In the genomic region with DNA sequence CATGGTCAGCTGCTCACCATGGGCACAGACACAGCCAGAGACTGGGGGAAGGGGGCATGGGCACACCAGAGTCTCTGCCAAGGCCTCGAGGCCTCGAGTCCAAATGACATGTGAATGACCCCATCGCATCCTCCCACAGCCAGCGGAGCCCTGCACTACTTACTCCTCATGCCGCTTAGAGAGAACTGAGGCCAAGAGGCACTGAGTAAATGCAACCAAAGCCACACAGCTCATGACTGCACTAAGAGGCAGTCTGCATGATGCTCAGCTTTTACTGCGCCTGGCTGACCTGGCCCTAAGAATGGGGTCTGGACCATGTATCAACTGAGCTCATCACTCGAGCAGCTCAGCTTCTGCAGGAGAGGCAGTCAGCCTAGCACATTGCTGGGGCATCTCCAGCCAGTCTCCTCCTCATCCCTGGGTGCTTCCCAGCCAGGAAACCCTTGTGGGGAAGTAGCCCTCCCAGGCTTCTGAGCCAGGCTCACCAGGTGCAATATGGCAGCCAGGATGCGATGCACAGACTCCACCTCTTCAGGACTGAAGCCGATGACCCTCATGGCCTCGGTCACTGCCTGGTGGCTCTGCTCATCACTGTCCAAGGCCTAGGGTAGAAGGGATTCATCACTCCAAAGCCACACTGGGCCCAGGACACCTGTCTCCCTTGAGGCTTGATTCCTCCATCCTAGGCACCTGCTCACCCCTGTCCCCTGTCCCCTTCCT, we compare ENCODE assay signal across 24 cellular contexts. TPM values are rescaled to one million over a fixed set of nuclear protein-coding genes. Genes with fewer than 3 reads are reported as not detected.
DNase-seq lines count a peak whose midpoint lies in the region; ATAC-seq and TF ChIP-seq lines count a peak whose summit lies in the region.
"Had no signal": no experiment of that assay in that cellular context is flagged by ENCODE, and none has a peak within 500 bp of the region (broad histone marks: within the 10 kb centered on the region; RNA-seq: fewer than 3 reads in every experiment).

No MANE protein-coding gene starts in this region.

- in situ Hi-C loops in GM18951 (cut with MboI; ENCODE audit: low sequenced_read_pairs, unreplicated experiment): no loop called here

- peaks cover 0 to 38% (median 13%) of the 10 kb centered on the region in 6 donors for H3K4me1 ChIP-seq in spleen
- H3K4me1 ChIP-seq: gastrocnemius medialis had no signal

- no peak overlapping the region for H3K4me3 ChIP-seq in spleen
- H3K4me3 ChIP-seq: gastrocnemius medialis had no signal

- no peaks in the 10 kb centered on the region for H3K9me3 Mint-ChIP-seq in activated CD4-positive, alpha-beta T cell treated with anti-CD3 and anti-CD28 coated beads, Interleukin-2, amount 10 ng/mL, durations not matched to agents 24 days and 14 days
- H3K9me3 Mint-ChIP-seq in chondrocyte (ENCODE audit: low read depth): no peaks in the 10 kb centered on the region
- H3K9me3 Mint-ChIP-seq: activated B cell treated with CpG ODN at 0.5 μM for 24 hours; activated naive CD8-positive, alpha-beta T cell treated with anti-CD3 and anti-CD28 coated beads, Interleukin-2, amount 10 ng/mL, durations not matched to agents 7 days and 5 days; mesothelial cell of epicardium had no signal

- H3K27ac Mint-ChIP-seq in activated CD4-positive, alpha-beta T cell treated with anti-CD3 and anti-CD28 coated beads, Interleukin-2, amount 10 ng/mL, durations not matched to agents 24 days and 14 days: peak overlapping the region; percentile 82
- H3K27ac Mint-ChIP-seq in chondrocyte (ENCODE audit: unreplicated experiment): no peak overlapping the region
- H3K27ac Mint-ChIP-seq: mesothelial cell of epicardium had no signal

- H3K36me3 Mint-ChIP-seq in activated CD4-positive, alpha-beta T cell treated with anti-CD3 and anti-CD28 coated beads, Interleukin-2, amount 10 ng/mL, durations not matched to agents 24 days and 14 days (ENCODE audit: low read depth): peaks cover 69% of the 10 kb centered on the region
- no peaks in the 10 kb centered on the region for H3K36me3 Mint-ChIP-seq in chondrocyte (ENCODE audit: low read depth)
- H3K36me3 Mint-ChIP-seq: mesothelial cell of epicardium had no signal

- H3K9me3 ChIP-seq in spleen: no peaks in the 10 kb centered on the region
- H3K9me3 ChIP-seq: gastrocnemius medialis had no signal

- H3K36me3 ChIP-seq in spleen: peaks cover 0 to 100% (median 64%) of the 10 kb centered on the region in 6 donors
- H3K36me3 ChIP-seq: gastrocnemius medialis had no signal

- DNase-seq in activated CD4-positive, alpha-beta T cell treated with anti-CD3 and anti-CD28 coated beads, Interleukin-2, amount 10 ng/mL, durations not matched to agents 24 days and 14 days: no peak
- DNase-seq in activated CD4-positive, alpha-beta T cell treated with anti-CD3 and anti-CD28 coated beads for 4 hours: no peak
- peak; percentile 65 for DNase-seq in chondrocyte (ENCODE audit: low spot score)
- peak; percentile 70 for DNase-seq in spleen
- no peak for DNase-seq in 8988T
- DNase-seq: activated B cell treated with CpG ODN at 0.5 μM for 24 hours; activated naive CD8-positive, alpha-beta T cell treated with anti-CD3 and anti-CD28 coated beads, Interleukin-2, amount 10 ng/mL, durations not matched to agents 7 days and 5 days; activated T-cell treated with anti-CD3 and anti-CD28 coated beads, Interleukin-2, amount 50 U/mL, for 1 hour; dermis blood vessel endothelial cell; DMS79 treated with DMSO at 0.1 percent for 48 hours; erythroblast; gastrocnemius medialis; left colon; NCI-H1930; NCI-H446; Right ventricle myocardium superior; stimulated activated naive CD4-positive, alpha-beta T cell treated with Interleukin-2 at 50 U/mL for 16 hours; trophoblast cell had no signal

- H3K4me3 Mint-ChIP-seq in activated CD4-positive, alpha-beta T cell treated with anti-CD3 and anti-CD28 coated beads, Interleukin-2, amount 10 ng/mL, durations not matched to agents 24 days and 14 days: no peak overlapping the region
- H3K4me3 Mint-ChIP-seq in chondrocyte (ENCODE audit: unreplicated experiment): no peak overlapping the region
- H3K4me3 Mint-ChIP-seq: activated B cell treated with CpG ODN at 0.5 μM for 24 hours; activated naive CD8-positive, alpha-beta T cell treated with anti-CD3 and anti-CD28 coated beads, Interleukin-2, amount 10 ng/mL, durations not matched to agents 7 days and 5 days; mesothelial cell of epicardium had no signal

- H3K27me3 ChIP-seq in spleen (replicated peaks in 1 of 7): no peaks in the 10 kb centered on the region
- H3K27me3 ChIP-seq: gastrocnemius medialis had no signal

- TF ChIP-seq CTCF in chondrocyte (IDR thresholded peaks at IDR 0.05): no peak
- TF ChIP-seq CTCF in spleen (IDR thresholded peaks at IDR 0.05 in 8 of 11, conservative IDR thresholded peaks at IDR 0.05 in 3 of 11): no peak

- 88 to 94% (median 89%) methylated on average over 5 to 10 of the region's 10 CpGs for WGBS in spleen, 5 donors

- peak overlapping the region in 1 of 8 donors; percentile 21 for H3K27ac ChIP-seq in spleen
- H3K27ac ChIP-seq: gastrocnemius medialis had no signal

- peaks cover 27% of the 10 kb centered on the region for H3K4me1 Mint-ChIP-seq in activated CD4-positive, alpha-beta T cell treated with anti-CD3 and anti-CD28 coated beads, Interleukin-2, amount 10 ng/mL, durations not matched to agents 24 days and 14 days
- H3K4me1 Mint-ChIP-seq in chondrocyte (ENCODE audit: low read depth): no peaks in the 10 kb centered on the region
- H3K4me1 Mint-ChIP-seq: mesothelial cell of epicardium had no signal

- H3K27me3 Mint-ChIP-seq in activated CD4-positive, alpha-beta T cell treated with anti-CD3 and anti-CD28 coated beads, Interleukin-2, amount 10 ng/mL, durations not matched to agents 24 days and 14 days: no peaks in the 10 kb centered on the region
- peaks cover 2% of the 10 kb centered on the region for H3K27me3 Mint-ChIP-seq in chondrocyte (ENCODE audit: low read depth)
- H3K27me3 Mint-ChIP-seq: activated B cell treated with CpG ODN at 0.5 μM for 24 hours; activated naive CD8-positive, alpha-beta T cell treated with anti-CD3 and anti-CD28 coated beads, Interleukin-2, amount 10 ng/mL, durations not matched to agents 7 days and 5 days had no signal

- intact Hi-C loops in activated CD4-positive, alpha-beta T cell treated with anti-CD3 and anti-CD28 coated beads, Interleukin-2, amount 10 ng/mL, durations not matched to agents 24 days and 14 days (cut with micrococcal nuclease): no loop called here
- intact Hi-C loops in spleen (cut with DNase I; ENCODE audit: low total_unique reads): loop anchor here (10.0 kb wide), 1 partner anchor 53 kb away; no protein-coding TSS in a partner anchor

- ATAC-seq in GM18511 (IDR thresholded peaks at IDR 0.05; ENCODE audit: unreplicated experiment) (no peak), GM21528 (IDR thresholded peaks at IDR 0.05; ENCODE audit: low FRiP score, unreplicated experiment) (no peak)
- ATAC-seq: gastrocnemius medialis, HCT116, left colon had no signal

- TF ChIP-seq POLR2A in GM18951 (IDR thresholded peaks at IDR 0.05; ENCODE audit: extremely low read depth, insufficient read depth, insufficient read length): peak; percentile 41
- TF ChIP-seq POLR2A in spleen (IDR thresholded peaks at IDR 0.05): no peak

RNA-seq across cellular contexts. Expression of a gene that starts 7.5 kb away (rescaled TPM):
- total RNA-seq in activated CD4-positive, alpha-beta T cell treated with anti-CD3 and anti-CD28 coated beads, Interleukin-2, amount 10 ng/mL, durations not matched to agents 24 days and 14 days: 283 and 290 TPM in 2 replicates
- total RNA-seq in chondrocyte: 0.05 to 0.36 TPM in 2 of 3 replicates, not detected in the other
- 10 to 100 TPM; 36.4 to 68.6 (median 62.1) TPM for total RNA-seq in spleen
- 10 to 100 TPM; 27.9 to 61.1 (median 45.6) TPM for polyA plus RNA-seq in spleen
- total RNA-seq: renal cortical epithelial cell had no signal

RNA-seq across cellular contexts. Expression of a gene that starts 28.7 kb away (rescaled TPM):
- total RNA-seq in activated CD4-positive, alpha-beta T cell treated with anti-CD3 and anti-CD28 coated beads, Interleukin-2, amount 10 ng/mL, durations not matched to agents 24 days and 14 days: 59.2 and 63.1 TPM in 2 replicates
- 43.7 to 53.7 TPM (median 47.8 TPM) in 3 replicates for total RNA-seq in chondrocyte
- total RNA-seq in spleen: 10 to 100 TPM; 67.8 to 94.2 (median 80.9) TPM
- polyA plus RNA-seq in spleen: 100 to 1,000 TPM in 2 of 3 donors, 10 to 100 TPM in 1; 80.8 to 108 (median 107) TPM

Comparison
In these comparisons a context has a peak if more than half of its experiments do, and no peak if none do; other contexts are left out.
1. DNase-seq: peak in chondrocyte (single experiment) and spleen (single experiment); none in activated CD4-positive, alpha-beta T cell treated with anti-CD3 and anti-CD28 coated beads, Interleukin-2, amount 10 ng/mL, durations not matched to agents 24 days and 14 days (single experiment), activated CD4-positive, alpha-beta T cell treated with anti-CD3 and anti-CD28 coated beads for 4 hours (0 of 2) and 8988T (single experiment).
2. RNA of a gene that starts 7.5 kb away (total RNA-seq): 283 to 290 TPM in activated CD4-positive, alpha-beta T cell treated with anti-CD3 and anti-CD28 coated beads, Interleukin-2, amount 10 ng/mL, durations not matched to agents 24 days and 14 days and 36.4 to 68.6 TPM in spleen; 0.05 to 0.36 TPM in chondrocyte; every median in the first group is over 10 times any median in the second.